In genomic region chr14:85921241-85921640, GRCh38 we compare ENCODE assay signal across 13 cellular contexts.
DNase-seq lines count a peak whose midpoint lies in the region; ATAC-seq and TF ChIP-seq lines count a peak whose summit lies in the region.
"Had no signal": no experiment of that assay in that cellular context is flagged by ENCODE, and none has a peak within 500 bp of the region (broad histone marks: within the 10 kb centered on the region; RNA-seq: fewer than 3 reads in every experiment).

No MANE protein-coding gene starts in this region.

- no peak overlapping the region for H2AFZ ChIP-seq in osteoblast (ENCODE audit: low read length)

- H3K4me1 ChIP-seq in osteoblast (ENCODE audit: insufficient read depth, low read length) (no peaks in the 10 kb centered on the region), gastroesophageal sphincter (no peaks in the 10 kb centered on the region)

- H3K27ac ChIP-seq in angular gyrus (ENCODE audit: low read depth, low read length) (peak overlapping the region; percentile 26), osteoblast (ENCODE audit: low read depth, low read length) (no peak overlapping the region), gastroesophageal sphincter (no peak overlapping the region)

- H3K27me3 ChIP-seq in osteoblast (ENCODE audit: insufficient read depth, low read length) = no peaks in the 10 kb centered on the region
- H3K27me3 ChIP-seq in gastroesophageal sphincter = no peaks in the 10 kb centered on the region

- H3K4me2 ChIP-seq in osteoblast (ENCODE audit: insufficient read depth, low read length) = no peak overlapping the region

- no peaks in the 10 kb centered on the region for H3K36me3 ChIP-seq in osteoblast (ENCODE audit: insufficient read depth, low read length)
- no peaks in the 10 kb centered on the region for H3K36me3 ChIP-seq in gastroesophageal sphincter

- H3K9me3 ChIP-seq in osteoblast (ENCODE audit: low read depth, low read length) (no peaks in the 10 kb centered on the region), gastroesophageal sphincter (no peaks in the 10 kb centered on the region)

- TF ChIP-seq CTCF in osteoblast (IDR thresholded peaks at IDR 0.05; ENCODE audit: extremely low read depth, low read depth, low read length) (no peak), gastroesophageal sphincter (IDR thresholded peaks at IDR 0.05) (no peak)

- intact Hi-C loops in head of caudate nucleus (cut with DNase I) = no loop called here

- no peak for TF ChIP-seq EP300 in gastroesophageal sphincter (IDR thresholded peaks at IDR 0.05)

- no peak for TF ChIP-seq POLR2A in gastroesophageal sphincter (IDR thresholded peaks at IDR 0.05)

- H3K79me2 ChIP-seq in osteoblast (ENCODE audit: insufficient read depth, low read length) = no peaks in the 10 kb centered on the region

- WGBS in gastroesophageal sphincter (ENCODE audit: low coverage in 1 of 2), 2 donors = 31 to 62% methylated on average over 3 of the region's 3 CpGs

- DNase-seq in head of caudate nucleus (peak in 30 of 42 donors; percentile 1 to 70 (median 34)), osteoblast (ENCODE audit: insufficient read length, low spot score, missing footprints) (peak; percentile 32), mucosa of gallbladder (ENCODE audit: low spot score) (no peak)
- DNase-seq: CD8-positive, alpha-beta memory T cell; KG1; NCI-H1105 treated with DMSO at 0.1 percent for 48 hours; NCI-H187; NCI-H2107; NCI-H526 had no signal

- ATAC-seq in gastroesophageal sphincter = no peak
- ATAC-seq in GM21526 (IDR thresholded peaks at IDR 0.05; ENCODE audit: low FRiP score, unreplicated experiment) = no peak
- no peak for ATAC-seq in HG02588 (IDR thresholded peaks at IDR 0.05; ENCODE audit: unreplicated experiment)

- H3K4me3 ChIP-seq in osteoblast (ENCODE audit: insufficient read depth, low read length) (no peak overlapping the region), gastroesophageal sphincter (no peak overlapping the region)

- no peaks in the 10 kb centered on the region for H4K20me1 ChIP-seq in osteoblast (ENCODE audit: insufficient read depth, low read length)
